9 cellular contexts compared by ENCODE assay signal in the genomic region with DNA sequence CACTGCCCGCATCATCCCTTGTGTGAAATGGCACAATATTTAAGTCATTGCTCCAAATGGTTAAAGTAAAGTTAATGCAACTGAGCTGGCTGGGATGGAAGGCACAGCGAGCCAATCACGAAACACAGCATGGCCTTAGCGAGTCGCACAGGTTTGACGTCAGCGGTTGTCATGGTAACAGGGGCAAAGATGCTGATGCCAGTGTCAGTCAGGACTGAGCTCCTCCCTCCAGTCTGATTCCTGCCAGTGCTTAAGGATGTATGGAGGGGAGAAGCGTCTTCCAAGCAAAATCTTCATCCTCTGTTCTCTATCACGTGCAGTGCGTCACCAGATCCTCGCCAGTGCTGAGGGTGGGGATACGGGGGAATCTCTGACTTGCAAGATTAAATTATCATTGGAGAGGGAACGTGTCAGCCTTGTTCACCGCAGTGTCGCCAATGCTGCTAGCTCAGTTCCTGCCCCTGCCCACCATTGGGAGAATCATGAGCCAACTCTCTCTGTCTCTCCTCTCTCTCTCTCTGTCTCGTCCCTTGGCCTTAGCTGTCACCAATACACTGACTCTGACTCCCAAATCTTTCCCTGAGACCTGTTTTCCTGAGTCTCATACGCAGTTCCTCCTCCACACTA. TPM values are rescaled to one million over a fixed set of nuclear protein-coding genes. Genes with fewer than 3 reads are reported as not detected.
A peak's percentile ranks its signal among the peaks of the same experiment; 100 is the strongest.
DNase-seq lines count a peak whose midpoint lies in the region; ATAC-seq, FAIRE-seq and TF ChIP-seq lines count a peak whose summit lies in the region.
"Had no signal": no experiment of that assay in that cellular context is flagged by ENCODE, and none has a peak within 500 bp of the region (broad histone marks: within the 10 kb centered on the region; RNA-seq: fewer than 3 reads in every experiment).

No MANE protein-coding gene starts in this region.

- no peak overlapping the region for H3K18ac ChIP-seq in trophoblast cell (ENCODE audit: low read length)

- no peak overlapping the region for H2AK5ac ChIP-seq in trophoblast cell (ENCODE audit: low read length)

- H2BK12ac ChIP-seq in trophoblast cell (ENCODE audit: low read length), result no peak overlapping the region

- no peaks in the 10 kb centered on the region for H3K36me3 ChIP-seq in trophoblast cell (ENCODE audit: control insufficient read depth in 1 of 2, insufficient read depth in 2 of 2, low read length in 2 of 2)

- H3K27me3 ChIP-seq in trophoblast cell (ENCODE audit: insufficient read depth, low read length), result no peaks in the 10 kb centered on the region

- no peak overlapping the region for H3K14ac ChIP-seq in trophoblast cell (ENCODE audit: low read length)

- H2BK120ac ChIP-seq in trophoblast cell (ENCODE audit: insufficient read depth, low read length, poor library complexity), result no peak overlapping the region

- no peak for ATAC-seq in GM19463 (IDR thresholded peaks at IDR 0.05; ENCODE audit: unreplicated experiment)
- ATAC-seq in GM19455 (IDR thresholded peaks at IDR 0.05; ENCODE audit: unreplicated experiment), result no peak
- ATAC-seq in GM21529 (IDR thresholded peaks at IDR 0.05; ENCODE audit: unreplicated experiment), result no peak

- no peak overlapping the region for H3K4ac ChIP-seq in trophoblast cell (ENCODE audit: low read depth, low read length)

- no peak overlapping the region for H2AFZ ChIP-seq in trophoblast cell (ENCODE audit: insufficient read depth, low read length, poor library complexity)

- H3K79me2 ChIP-seq in trophoblast cell (ENCODE audit: control insufficient read depth, insufficient read depth, low read length, poor library complexity), result no peaks in the 10 kb centered on the region

- H2BK5ac ChIP-seq in trophoblast cell (ENCODE audit: low read depth, low read length, poor library complexity), result no peak overlapping the region

- H3K4me1 ChIP-seq in trophoblast cell (ENCODE audit: control insufficient read depth in 1 of 2, insufficient read depth in 2 of 2, low read length in 2 of 2), result no peaks in the 10 kb centered on the region

- no peaks in the 10 kb centered on the region for H3K79me1 ChIP-seq in trophoblast cell (ENCODE audit: low read length)

- peak; percentile 41; the same call in 1 of the 2 replicates for TF ChIP-seq POLR2A in H54 (IDR thresholded peaks at IDR 0.05; ENCODE audit: low read depth, low read length)

- DNase-seq in H54 (ENCODE audit: insufficient read length, low spot score) (peak; percentile 47), T1000 (lab: John Stamatoyannopoulos, UW) (peak; percentile 64), glomerular endothelial cell (ENCODE audit: extremely low read depth, low read depth, low spot score) (peak; percentile 37), trophoblast cell (no peak), KG1 (lab: John Stamatoyannopoulos, UW) (no peak)

- H3K4me3 ChIP-seq in trophoblast cell (ENCODE audit: low read depth, low read length), result no peak overlapping the region

- H3K27ac ChIP-seq in trophoblast cell (ENCODE audit: low read depth, low read length), result no peak overlapping the region
- H3K27ac ChIP-seq: epithelial cell of prostate had no signal

- WGBS in trophoblast cell (ENCODE audit: extremely low coverage, insufficient coverage, insufficient read length), result no CpG with 5 or more reads among the region's 17 CpGs

- H4K12ac ChIP-seq in trophoblast cell (ENCODE audit: low read depth, low read length), result no peak overlapping the region

- peak overlapping the region; percentile 53 for H3K4me2 ChIP-seq in trophoblast cell (ENCODE audit: low read length)

- no peaks in the 10 kb centered on the region for H3K9me3 ChIP-seq in trophoblast cell (ENCODE audit: insufficient read depth, low read depth, low read length)

- peak; percentile 91 for FAIRE-seq in H54 (lab: Jason Lieb, UNC)

- no peak overlapping the region for H3K23ac ChIP-seq in trophoblast cell (ENCODE audit: low read length)

- peak overlapping the region; percentile 3 for H3K9ac ChIP-seq in trophoblast cell (ENCODE audit: low read length)

- no peak overlapping the region for H4K91ac ChIP-seq in trophoblast cell (ENCODE audit: low read depth, low read length)

- H4K8ac ChIP-seq in trophoblast cell (ENCODE audit: low read depth, low read length), result no peak overlapping the region

RNA-seq across cellular contexts. Expression of gene TSPYL4, which starts 24.5 kb away (rescaled TPM):
- total RNA-seq in glomerular endothelial cell, result 14.4 and 16.2 TPM in 2 replicates
- 14.5 and 14.9 TPM in 2 replicates for polyA plus RNA-seq in trophoblast cell (2013)

RNA-seq across cellular contexts. Expression of gene TSPYL1, which starts 50.3 kb away (rescaled TPM):
- 47.1 and 55.9 TPM in 2 replicates for total RNA-seq in glomerular endothelial cell
- 34.8 TPM in 2 replicates for polyA plus RNA-seq in trophoblast cell (2013)

Comparison
In these comparisons a context has a peak if more than half of its experiments do, and no peak if none do; other contexts are left out.
1. DNase-seq: peak in H54 (single experiment), T1000 (single experiment) and glomerular endothelial cell (single experiment); none in trophoblast cell (0 of 2) and KG1 (single experiment).